In the genomic region with DNA sequence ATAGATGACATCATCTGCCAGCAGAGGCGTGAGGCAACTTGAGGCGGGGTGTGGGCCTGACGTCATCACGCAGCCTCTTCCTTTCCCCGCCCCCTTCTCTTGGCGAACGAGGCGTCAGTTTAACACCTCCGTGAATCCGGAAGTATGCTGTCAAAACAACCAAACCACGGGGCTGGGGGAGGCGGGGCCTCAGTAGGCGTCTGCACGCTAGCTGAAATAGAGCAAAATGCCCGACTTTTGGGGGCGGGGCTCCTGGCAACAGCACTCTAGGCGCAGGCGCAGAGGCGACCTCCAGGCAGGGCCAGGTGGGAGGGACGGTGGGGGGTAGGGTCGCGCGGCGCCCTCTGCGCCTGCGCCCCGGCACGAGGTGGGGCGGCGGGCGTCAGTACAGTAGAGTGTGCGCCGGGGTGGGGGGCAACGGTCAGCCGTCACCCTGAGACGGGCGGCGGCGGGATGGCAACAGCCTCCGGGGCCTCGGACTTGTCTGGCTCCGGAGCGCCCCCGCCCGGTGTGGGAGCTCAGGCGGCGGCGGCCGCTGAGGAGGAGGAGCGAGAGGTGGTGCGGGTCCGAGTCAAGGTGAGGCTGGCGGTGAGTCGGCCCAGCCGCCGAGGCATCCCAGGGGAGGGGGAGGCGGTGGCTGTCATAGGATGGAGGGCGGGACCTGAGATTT, we compare ENCODE assay signal across 8 cellular contexts.
A peak's percentile ranks its signal among the peaks of the same experiment; 100 is the strongest.
DNase-seq lines count a peak whose midpoint lies in the region; ATAC-seq and TF ChIP-seq lines count a peak whose summit lies in the region.

A gene with protein sequence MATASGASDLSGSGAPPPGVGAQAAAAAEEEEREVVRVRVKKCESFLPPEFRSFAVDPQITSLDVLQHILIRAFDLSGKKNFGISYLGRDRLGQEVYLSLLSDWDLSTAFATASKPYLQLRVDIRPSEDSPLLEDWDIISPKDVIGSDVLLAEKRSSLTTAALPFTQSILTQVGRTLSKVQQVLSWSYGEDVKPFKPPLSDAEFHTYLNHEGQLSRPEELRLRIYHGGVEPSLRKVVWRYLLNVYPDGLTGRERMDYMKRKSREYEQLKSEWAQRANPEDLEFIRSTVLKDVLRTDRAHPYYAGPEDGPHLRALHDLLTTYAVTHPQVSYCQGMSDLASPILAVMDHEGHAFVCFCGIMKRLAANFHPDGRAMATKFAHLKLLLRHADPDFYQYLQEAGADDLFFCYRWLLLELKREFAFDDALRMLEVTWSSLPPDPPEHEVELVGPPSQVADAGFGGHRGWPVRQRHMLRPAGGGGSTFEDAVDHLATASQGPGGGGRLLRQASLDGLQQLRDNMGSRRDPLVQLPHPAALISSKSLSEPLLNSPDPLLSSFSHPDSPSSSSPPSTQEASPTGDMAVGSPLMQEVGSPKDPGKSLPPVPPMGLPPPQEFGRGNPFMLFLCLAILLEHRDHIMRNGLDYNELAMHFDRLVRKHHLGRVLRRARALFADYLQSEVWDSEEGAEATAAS (plus strand): TSS at position 370 of the 670 bp plus-strand sequence. CDS start 84 bp downstream, at position 454.

- ATAC-seq in GM19023 (IDR thresholded peaks at IDR 0.05; ENCODE audit: unreplicated experiment) (peak; percentile 66), HG03342 (IDR thresholded peaks at IDR 0.05; ENCODE audit: unreplicated experiment) (peak; percentile 78)
- ATAC-seq in activated CD4-positive, CD25-positive, alpha-beta regulatory T cell treated with anti-CD3 and anti-CD28 coated beads, Interleukin-2, amount 50 U/mL, for 24 hours, result peak; percentile 86 to 88

- peak; percentile 30 for TF ChIP-seq CTCF in AG09319 (IDR thresholded peaks at IDR 0.05; ENCODE audit: low read depth, low read length)

- DNase-seq in AG09319 (ENCODE audit: extremely low read depth, low read depth) (peak; percentile 91), NCI-H446 (lab: John Stamatoyannopoulos, UW) (peak; percentile 88 to 97), cerebellar nuclear complex (lab: John Stamatoyannopoulos, UW) (peak; percentile 53 to 78), islet precursor cell (peak; percentile 97)
- peak; percentile 90 to 95 (median 94) for DNase-seq in stimulated activated CD4-positive, alpha-beta T cell treated with anti-CD3 and anti-CD28 coated beads, Interleukin-12 subunit alpha, Interleukin-12 subunit beta, amount 100 ng/mL, for 48 hours (ENCODE audit: low read depth in 2 of 3, low spot score in 1 of 3)

Comparison
In these comparisons a context has a peak if more than half of its experiments do, and no peak if none do; other contexts are left out.
1. Peak in every context shown above with its lines: DNase-seq and ATAC-seq.